15 cellular contexts compared by ENCODE assay signal in genomic region chr1:164613176-164613575, GRCh38. TPM values are rescaled to one million over a fixed set of nuclear protein-coding genes. Genes with fewer than 3 reads are reported as not detected.
DNase-seq lines count a peak whose midpoint lies in the region; ATAC-seq, FAIRE-seq and TF ChIP-seq lines count a peak whose summit lies in the region.
"Had no signal": no experiment of that assay in that cellular context is flagged by ENCODE, and none has a peak within 500 bp of the region (broad histone marks: within the 10 kb centered on the region; RNA-seq: fewer than 3 reads in every experiment).

No MANE protein-coding gene starts in this region.

- no peaks in the 10 kb centered on the region for H3K27me3 Mint-ChIP-seq in brain
- H3K27me3 Mint-ChIP-seq in CD4-positive, alpha-beta memory T cell = no peaks in the 10 kb centered on the region

- TF ChIP-seq EP300 in HepG2 (IDR thresholded peaks at IDR 0.05; ENCODE audit: low read depth in 2 of 2, low read length in 2 of 2) = no peak
- no peak for TF ChIP-seq EP300 in HepG2 (CRISPR knock-in tag; IDR thresholded peaks at IDR 0.05; ENCODE audit: borderline replicate concordance)

- H3K36me3 ChIP-seq in MM.1S (replicated peaks; ENCODE audit: insufficient read depth, low read length) (no peaks in the 10 kb centered on the region), HepG2 (replicated peaks in 1 of 2; ENCODE audit: control insufficient read depth in 1 of 2, insufficient read depth in 2 of 2, low read length in 2 of 2) (no peaks in the 10 kb centered on the region), thoracic aorta (no peaks in the 10 kb centered on the region)
- H3K36me3 ChIP-seq in CD4-positive, alpha-beta memory T cell (ENCODE audit: insufficient read depth, low read length) = no peaks in the 10 kb centered on the region
- H3K36me3 ChIP-seq: SJSA1 had no signal

- no peaks in the 10 kb centered on the region for H3K9me2 ChIP-seq in MM.1S (replicated peaks; ENCODE audit: insufficient read depth, low read length)

- no peaks in the 10 kb centered on the region for H3K9me3 Mint-ChIP-seq in brain
- H3K9me3 Mint-ChIP-seq in CD4-positive, alpha-beta memory T cell = peaks cover 0 to 3% (median 0%) of the 10 kb centered on the region in 8 donors

- H3K4me1 ChIP-seq in MM.1S (ENCODE audit: low read length) (peaks cover 45% of the 10 kb centered on the region), HepG2 (ENCODE audit: insufficient read depth, low read length) (peaks cover 32% of the 10 kb centered on the region), thoracic aorta (ENCODE audit: control insufficient read depth in 1 of 2, low read depth in 2 of 2) (peaks cover 23 to 87% of the 10 kb centered on the region in 2 donors)
- no peaks in the 10 kb centered on the region for H3K4me1 ChIP-seq in CD4-positive, alpha-beta memory T cell (ENCODE audit: insufficient read depth, low read length)

- intact Hi-C loops in HepG2 (cut with micrococcal nuclease; ENCODE audit: unreplicated experiment) = no loop called here
- intact Hi-C loops in CD4-positive, alpha-beta memory T cell (cut with micrococcal nuclease) = no loop called here

- POLR2A ChIA-PET in HepG2 (lab: Yijun Ruan, JAX) = no interaction called here
- POLR2A ChIA-PET in CD4-positive, alpha-beta memory T cell (lab: Charles Lee; ENCODE audit: partially characterized antibody) = no interaction called here

- DNase-seq in MM.1S (no peak), HepG2 (ENCODE audit: low spot score) (peak; percentile 6), thoracic aorta (ENCODE audit: low spot score) (no peak)
- DNase-seq in CD4-positive, alpha-beta memory T cell = no peak
- DNase-seq: activated CD4-positive, alpha-beta T cell treated with anti-CD3 and anti-CD28 coated beads for 4 hours; activated gamma-delta T cell; DND-41; heart right ventricle; naive thymus-derived CD4-positive, alpha-beta T cell; NCI-H345 had no signal

- TF ChIP-seq RAD21 in HepG2 (CRISPR knock-in tag; IDR thresholded peaks at IDR 0.05) = no peak

- no peak for TF ChIP-seq POLR2A in HepG2 (IDR thresholded peaks at IDR 0.05; ENCODE audit: insufficient read depth in 1 of 2, low read depth in 2 of 2, low read length in 2 of 2)

- H3K79me2 ChIP-seq in MM.1S (ENCODE audit: low read length) (0 out of 2 replicates have a peak, but pooled peaks cover 7% of the 10 kb centered on the region), HepG2 (ENCODE audit: insufficient read depth, low read length) (no peaks in the 10 kb centered on the region)

- in situ Hi-C loops in HepG2 (cut with HindIII; ENCODE audit: extremely low pct_ligation_motif_present, low pct_unique_long_range_greater_than_20kb) = loop anchor here (10.0 kb wide), 2 partner anchors 1078 to 1198 kb away; no protein-coding TSS in a partner anchor

- no peak overlapping the region for H3K9ac ChIP-seq in MM.1S (ENCODE audit: low read length)
- H3K9ac ChIP-seq in HepG2 (ENCODE audit: insufficient read depth, low read depth, low read length) = no peak overlapping the region

- H3K4me2 ChIP-seq in MM.1S (ENCODE audit: low read depth, low read length) (peak overlapping the region; percentile 55), HepG2 (ENCODE audit: low read depth, low read length) (no peak overlapping the region; the same call in 1 of the 2 replicates)

- H2AFZ ChIP-seq in MM.1S (ENCODE audit: low read length) (0 out of 2 replicates have a peak overlapping the region, but pooled peaks have one; percentile 22), HepG2 (ENCODE audit: low read length) (no peak overlapping the region)

- no peak overlapping the region for H3K4me3 ChIP-seq in MM.1S (ENCODE audit: low read length)
- H3K4me3 ChIP-seq in HepG2 (replicated peaks in 1 of 3; ENCODE audit: insufficient read depth in 1 of 3, low read depth in 2 of 3, low read length in 3 of 3) = no peak overlapping the region
- H3K4me3 ChIP-seq in thoracic aorta = no peak overlapping the region
- no peak overlapping the region for H3K4me3 ChIP-seq in CD4-positive, alpha-beta memory T cell (ENCODE audit: low read length in 2 of 2)
- H3K4me3 ChIP-seq: heart right ventricle, SJSA1 had no signal

- TF ChIP-seq CTCF in MM.1S (IDR thresholded peaks at IDR 0.05; ENCODE audit: low read length) = no peak
- no peak for TF ChIP-seq CTCF in brain (conservative IDR thresholded peaks at IDR 0.05)
- no peak for TF ChIP-seq CTCF in HepG2 (CRISPR knock-in tag; IDR thresholded peaks at IDR 0.05)
- TF ChIP-seq CTCF in thoracic aorta (IDR thresholded peaks at IDR 0.05) = no peak

- H3K27ac ChIP-seq in MM.1S (ENCODE audit: low read length) = peak overlapping the region; percentile 52; the same call in 1 of the 2 replicates
- no peak overlapping the region for H3K27ac ChIP-seq in HepG2 (ENCODE audit: extremely low read length, insufficient read depth, low read length)
- H3K27ac ChIP-seq in thoracic aorta = peak overlapping the region; percentile 31 to 77
- H3K27ac ChIP-seq in CD4-positive, alpha-beta memory T cell (ENCODE audit: low read depth, low read length) = no peak overlapping the region
- H3K27ac ChIP-seq: SJSA1 had no signal

- H3K36me3 Mint-ChIP-seq in brain = peaks cover 41% of the 10 kb centered on the region
- no peaks in the 10 kb centered on the region for H3K36me3 Mint-ChIP-seq in CD4-positive, alpha-beta memory T cell
- H3K36me3 Mint-ChIP-seq: naive thymus-derived CD4-positive, alpha-beta T cell had no signal

- no peaks in the 10 kb centered on the region for H4K20me1 ChIP-seq in MM.1S (ENCODE audit: insufficient read depth, low read length)
- no peaks in the 10 kb centered on the region for H4K20me1 ChIP-seq in HepG2 (ENCODE audit: insufficient read depth, low read length)

- H3F3A ChIP-seq in MM.1S (ENCODE audit: insufficient read depth, low read length) = peaks cover 7% of the 10 kb centered on the region; the same call in 1 of the 2 replicates

- peak overlapping the region in 2 of 5 experiments; percentile 33 to 35 for H3K4me3 Mint-ChIP-seq in brain
- H3K4me3 Mint-ChIP-seq in CD4-positive, alpha-beta memory T cell = no peak overlapping the region
- H3K4me3 Mint-ChIP-seq: naive thymus-derived CD4-positive, alpha-beta T cell had no signal

- H3K9me3 ChIP-seq in MM.1S (replicated peaks; ENCODE audit: insufficient read depth, low read length) = no peaks in the 10 kb centered on the region
- no peaks in the 10 kb centered on the region for H3K9me3 ChIP-seq in HepG2 (ENCODE audit: low read length)
- H3K9me3 ChIP-seq in thoracic aorta = no peaks in the 10 kb centered on the region
- H3K9me3 ChIP-seq in CD4-positive, alpha-beta memory T cell (ENCODE audit: control insufficient read depth in 1 of 2, low read length in 2 of 2) = no peaks in the 10 kb centered on the region
- H3K9me3 ChIP-seq: heart right ventricle, SJSA1 had no signal

- FAIRE-seq in HepG2 (lab: Jason Lieb, UNC) = no peak
- FAIRE-seq: colon had no signal

- peak overlapping the region in 4 of 5 experiments; percentile 47 to 85 (median 72) for H3K27ac Mint-ChIP-seq in brain
- no peak overlapping the region for H3K27ac Mint-ChIP-seq in CD4-positive, alpha-beta memory T cell
- H3K27ac Mint-ChIP-seq: naive thymus-derived CD4-positive, alpha-beta T cell had no signal

- H3K27me3 ChIP-seq in MM.1S (replicated peaks; ENCODE audit: insufficient read depth, low read length) (no peaks in the 10 kb centered on the region), HepG2 (ENCODE audit: control insufficient read depth in 1 of 2, insufficient read depth in 2 of 2, low read length in 2 of 2) (no peaks in the 10 kb centered on the region), thoracic aorta (replicated peaks; ENCODE audit: insufficient read depth) (no peaks in the 10 kb centered on the region)
- H3K27me3 ChIP-seq in CD4-positive, alpha-beta memory T cell (ENCODE audit: insufficient read depth, low read length) = no peaks in the 10 kb centered on the region
- H3K27me3 ChIP-seq: heart right ventricle, SJSA1 had no signal

- no TSS peak for BruUV-seq in HepG2 (replicated peaks; lab: Mats Ljungman, UMichigan)

- CTCF ChIA-PET in HepG2 (lab: Yijun Ruan, JAX; ENCODE audit: low intra/inter-chr PET ratio, low total read pairs) = no interaction called here
- CTCF ChIA-PET in CD4-positive, alpha-beta memory T cell (lab: Charles Lee; ENCODE audit: partially characterized antibody) = interaction anchor here (1.3 kb wide), 1 partner anchor 11 kb away, joined by 3 read pairs; no protein-coding TSS in a partner anchor

- no peak for ATAC-seq in HepG2
- ATAC-seq in thoracic aorta (ENCODE audit: insufficient number of reproducible peaks, low FRiP score, low read depth) = no peak
- no peak for ATAC-seq in HG03354 (IDR thresholded peaks at IDR 0.05; ENCODE audit: poor library complexity, severe bottlenecking, unreplicated experiment)
- ATAC-seq in GM19467 (IDR thresholded peaks at IDR 0.05; ENCODE audit: unreplicated experiment) = no peak
- ATAC-seq: naive thymus-derived CD4-positive, alpha-beta T cell had no signal

- WGBS in HepG2 (ENCODE audit: low lambda C conversion rate) = 3% methylated on average over 3 of the region's 3 CpGs

- H3K4me1 Mint-ChIP-seq in brain = peaks cover 68% of the 10 kb centered on the region
- H3K4me1 Mint-ChIP-seq in CD4-positive, alpha-beta memory T cell = no peaks in the 10 kb centered on the region

RNA-seq across cellular contexts. Expression of gene PBX1, which starts 54.2 kb away (rescaled TPM):
- polyA plus RNA-seq in brain (ENCODE audit: insufficient read depth, low read depth, low replicate concordance) = 72.1 TPM
- total RNA-seq in HepG2 (2016; rRNA removed; fragmentation: Illumina TruSeq; extraction: Trizol) = not detected in 2 replicates
- not detected in 2 replicates for total RNA-seq in HepG2 (2016; cell fraction: cytosol; rRNA removed; fragmentation: Illumina TruSeq; extraction: Trizol; ENCODE audit: low read depth)
- not detected in 2 replicates for total RNA-seq in HepG2 (2016; cell fraction: insoluble cytoplasmic fraction; rRNA removed; fragmentation: Illumina TruSeq; extraction: Trizol)
- 0.03 TPM in 1 of 2 replicates, not detected in the other for total RNA-seq in HepG2 (2016; cell fraction: membrane; rRNA removed; fragmentation: Illumina TruSeq; extraction: Trizol)
- not detected in 2 replicates for total RNA-seq in HepG2 (2016; cell fraction: nucleus; rRNA removed; fragmentation: Illumina TruSeq; extraction: Trizol)
- polyA plus RNA-seq in HepG2 (2011; rRNA removed) = 0.24 TPM in 1 of 2 replicates, not detected in the other
- polyA plus RNA-seq in HepG2 (2011; cell fraction: cytosol; rRNA removed) = under 0.01 and 0.01 TPM in 2 replicates
- polyA plus RNA-seq in HepG2 (2011; cell fraction: nucleus; rRNA removed) = not detected in 2 replicates
- 0.03 and 0.09 TPM in 2 replicates for polyA plus RNA-seq in HepG2 (2012)
- 0.08 TPM in 1 of 2 replicates, not detected in the other for polyA plus RNA-seq in HepG2 (2016; cell fraction: cytosol; fragmentation: Illumina TruSeq; extraction: Trizol; ENCODE audit: low read depth)
- polyA plus RNA-seq in HepG2 (2016; cell fraction: insoluble cytoplasmic fraction; fragmentation: Illumina TruSeq; extraction: Trizol; ENCODE audit: low read depth) = 0.15 TPM in 1 of 2 replicates, not detected in the other
- polyA plus RNA-seq in HepG2 (2016; cell fraction: membrane; fragmentation: Illumina TruSeq; extraction: Trizol; ENCODE audit: low read depth) = 0.18 TPM in 1 of 2 replicates, not detected in the other
- polyA plus RNA-seq in HepG2 (2016; cell fraction: nucleus; fragmentation: Illumina TruSeq; extraction: Trizol; ENCODE audit: insufficient read depth, low read depth) = not detected in 2 replicates
- 68.0 TPM in 1 of 2 replicates, not detected in the other for polyA minus RNA-seq in HepG2 (2011; rRNA and poly(A)+ RNA removed; ENCODE audit: low replicate concordance)
- 0.30 TPM in 1 of 2 replicates, not detected in the other for polyA minus RNA-seq in HepG2 (2011; cell fraction: cytosol; rRNA and poly(A)+ RNA removed)
- 0.12 and 0.13 TPM in 2 replicates for polyA minus RNA-seq in HepG2 (2011; cell fraction: nucleus; rRNA and poly(A)+ RNA removed)
- 10 to 100 TPM; 50.5 to 53.1 TPM for total RNA-seq in thoracic aorta
- under 1 TPM; 0.53 to 0.70 TPM for total RNA-seq in CD4-positive, alpha-beta memory T cell
- polyA plus RNA-seq in CD4-positive, alpha-beta memory T cell = under 1 TPM in 1 of 2 donors, not detected in 1; 0.06 TPM

Comparison
In these comparisons a context has a peak if more than half of its experiments do, and no peak if none do; other contexts are left out.
1. H3K27ac ChIP-seq: peak in MM.1S (single experiment) and thoracic aorta (2 of 2); none in HepG2 (single experiment) and CD4-positive, alpha-beta memory T cell (single experiment).
2. H3K27ac Mint-ChIP-seq: peak in brain (4 of 5); none in CD4-positive, alpha-beta memory T cell (0 of 7).
3. RNA of gene PBX1, which starts 54.2 kb away (total RNA-seq): 50.5 to 53.1 TPM in thoracic aorta; 0.53 to 0.70 TPM in CD4-positive, alpha-beta memory T cell and 0.03 TPM in HepG2; every median in the first group is over 10 times any median in the second.